Comparison of ENCODE assay signal across 36 cellular contexts in the genomic region with DNA sequence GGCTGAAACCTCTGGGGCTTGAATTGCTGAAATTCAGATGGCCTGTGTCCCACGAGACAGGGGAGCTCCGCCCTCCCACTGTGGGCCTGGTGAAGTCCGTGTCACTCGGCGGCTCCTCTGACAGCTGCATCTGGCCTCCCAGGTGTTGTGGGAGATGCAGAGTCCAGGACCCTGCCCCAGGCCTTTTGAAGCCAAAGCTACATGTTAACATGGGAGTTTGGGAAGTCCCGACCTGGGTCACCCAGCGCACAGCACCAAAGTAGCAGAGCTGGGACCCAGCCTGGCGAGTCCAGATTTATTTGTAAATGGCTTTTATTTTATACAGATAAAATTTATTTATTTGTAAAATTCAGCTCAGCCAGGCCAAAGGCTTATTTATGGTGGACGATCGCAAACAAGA. TPM values are rescaled to one million over a fixed set of nuclear protein-coding genes. Genes with fewer than 3 reads are reported as not detected.
"Had no signal": no experiment of that assay in that cellular context is flagged by ENCODE, and none has a peak within 500 bp of the region (broad histone marks: within the 10 kb centered on the region; RNA-seq: fewer than 3 reads in every experiment).

No MANE protein-coding gene starts in this region.

- H3K4me3 ChIP-seq: ascending aorta, cardiac muscle cell, SJSA1 had no signal

- H3K27me3 ChIP-seq: ascending aorta, cardiac muscle cell, SJSA1 had no signal

- ATAC-seq: activated CD8-positive, alpha-beta T cell treated with anti-CD3 and anti-CD28 coated beads for 36 hours; activated T-cell treated with anti-CD3 and anti-CD28 coated beads, Interleukin-2, amount 50 U/mL, for 72 hours; activated T-helper 17 cell treated with anti-CD3 and anti-CD28 coated beads, Interleukin-2, amount 50 U/mL, for 72 hours; PC-3 had no signal

- H3K4me3 Mint-ChIP-seq: activated CD4-positive, alpha-beta T cell treated with anti-CD3 and anti-CD28 coated beads, Interleukin-2, amount 10 ng/mL, durations not matched to agents 24 days and 14 days; activated CD8-positive, alpha-beta T cell treated with anti-CD3 and anti-CD28 coated beads for 36 hours; activated naive CD4-positive, alpha-beta T cell treated with anti-CD3 and anti-CD28 coated beads, Interleukin-2, amount 50 U/mL, for 24 hours; activated naive CD8-positive, alpha-beta T cell treated with anti-CD3 and anti-CD28 coated beads, Interleukin-2, amount 10 ng/mL, durations not matched to agents 7 days and 5 days; activated T-cell treated with anti-CD3 and anti-CD28 coated beads, Interleukin-2, amount 50 U/mL, for 72 hours; activated T-helper 17 cell treated with anti-CD3 and anti-CD28 coated beads, Interleukin-2, amount 50 U/mL, for 72 hours; central memory CD8-positive, alpha-beta T cell; T-helper 1 cell treated with Interleukin-12 subunit alpha and Interleukin-12 subunit beta and Interleukin-4 antibody, amounts not matched to agents 30 μg/mL and 1 μg/mL, for 36 hours; T-helper 2 cell treated with Interferon-gamma antibody and Interleukin-4, amounts not matched to agents 5 μg/mL and 100 μg/mL, for 36 hours had no signal

- DNase-seq: activated CD4-positive, alpha-beta T cell treated with anti-CD3 and anti-CD28 coated beads for 1 hour; activated CD4-positive, alpha-beta T cell treated with anti-CD3 and anti-CD28 coated beads, Interleukin-2, amount 10 ng/mL, durations not matched to agents 24 days and 14 days; activated CD4-positive, alpha-beta T cell treated with anti-CD3 and anti-CD28 coated beads, Interleukin-2, amount 50 U/mL, for 4 hours; activated CD4-positive, CD25-positive, alpha-beta regulatory T cell; activated CD8-positive, alpha-beta T cell treated with anti-CD3 and anti-CD28 coated beads for 36 hours; activated effector memory CD4-positive, alpha-beta T cell treated with anti-CD3 and anti-CD28 coated beads, Interleukin-2, amount 50 U/mL, for 16 hours; activated naive CD4-positive, alpha-beta T cell treated with Interleukin-2 at 50 U/mL for 16 hours; activated naive CD8-positive, alpha-beta T cell treated with anti-CD3 and anti-CD28 coated beads, Interleukin-2, amount 10 ng/mL, durations not matched to agents 7 days and 5 days; activated T-cell treated with anti-CD3 and anti-CD28 coated beads, Interleukin-2, amount 50 U/mL, for 1 hour; activated T-cell treated with anti-CD3 and anti-CD28 coated beads, Interleukin-2, amount 50 U/mL, for 72 hours; amygdala; Karpas-422; KBM-7; NCI-H1048; NCI-H146; NCI-H187; NCI-H2029 treated with DMSO at 0.1 percent for 48 hours; NCI-H2107; NCI-H2171; NCI-H510A; NCI-H526; NCI-H748 treated with DMSO at 0.1 percent for 48 hours; NK-92 treated with Interleukin-12 subunit alpha and Interleukin-12 subunit beta, amount 100 ng/mL, for 24 hours; PC-3; SHP77; SK-N-SH had no signal

- H3K27ac Mint-ChIP-seq: activated CD4-positive, alpha-beta T cell treated with anti-CD3 and anti-CD28 coated beads, Interleukin-2, amount 10 ng/mL, durations not matched to agents 24 days and 14 days; activated CD8-positive, alpha-beta T cell treated with anti-CD3 and anti-CD28 coated beads for 36 hours; activated naive CD4-positive, alpha-beta T cell treated with anti-CD3 and anti-CD28 coated beads, Interleukin-2, amount 50 U/mL, for 24 hours; activated naive CD8-positive, alpha-beta T cell treated with anti-CD3 and anti-CD28 coated beads, Interleukin-2, amount 10 ng/mL, durations not matched to agents 7 days and 5 days; activated T-cell treated with anti-CD3 and anti-CD28 coated beads, Interleukin-2, amount 50 U/mL, for 72 hours; activated T-helper 17 cell treated with anti-CD3 and anti-CD28 coated beads, Interleukin-2, amount 50 U/mL, for 72 hours; T-helper 1 cell treated with Interleukin-12 subunit alpha and Interleukin-12 subunit beta and Interleukin-4 antibody, amounts not matched to agents 30 μg/mL and 1 μg/mL, for 36 hours; T-helper 2 cell treated with Interferon-gamma antibody and Interleukin-4, amounts not matched to agents 5 μg/mL and 100 μg/mL, for 36 hours had no signal

- H3K9me3 ChIP-seq: ascending aorta, SJSA1, SK-N-SH had no signal

- H3K4me1 Mint-ChIP-seq: activated naive CD4-positive, alpha-beta T cell treated with anti-CD3 and anti-CD28 coated beads, Interleukin-2, amount 50 U/mL, for 24 hours; central memory CD8-positive, alpha-beta T cell had no signal

- H3K4me1 ChIP-seq: ascending aorta, SJSA1 had no signal

- H3K27ac ChIP-seq: ascending aorta, cardiac muscle cell, RWPE1, SJSA1 had no signal

- H3K36me3 ChIP-seq: cardiac muscle cell, SJSA1 had no signal

- H3K9me3 Mint-ChIP-seq: activated CD4-positive, alpha-beta T cell treated with anti-CD3 and anti-CD28 coated beads, Interleukin-2, amount 10 ng/mL, durations not matched to agents 24 days and 14 days; activated CD8-positive, alpha-beta T cell treated with anti-CD3 and anti-CD28 coated beads for 36 hours; activated naive CD4-positive, alpha-beta T cell treated with anti-CD3 and anti-CD28 coated beads, Interleukin-2, amount 50 U/mL, for 24 hours; activated naive CD8-positive, alpha-beta T cell treated with anti-CD3 and anti-CD28 coated beads, Interleukin-2, amount 10 ng/mL, durations not matched to agents 7 days and 5 days; activated T-cell treated with anti-CD3 and anti-CD28 coated beads, Interleukin-2, amount 50 U/mL, for 72 hours; activated T-helper 17 cell treated with anti-CD3 and anti-CD28 coated beads, Interleukin-2, amount 50 U/mL, for 72 hours; central memory CD8-positive, alpha-beta T cell; T-helper 1 cell treated with Interleukin-12 subunit alpha and Interleukin-12 subunit beta and Interleukin-4 antibody, amounts not matched to agents 30 μg/mL and 1 μg/mL, for 36 hours; T-helper 2 cell treated with Interferon-gamma antibody and Interleukin-4, amounts not matched to agents 5 μg/mL and 100 μg/mL, for 36 hours had no signal

- H3K27me3 Mint-ChIP-seq: activated CD4-positive, alpha-beta T cell treated with anti-CD3 and anti-CD28 coated beads, Interleukin-2, amount 10 ng/mL, durations not matched to agents 24 days and 14 days; activated CD8-positive, alpha-beta T cell treated with anti-CD3 and anti-CD28 coated beads for 36 hours; activated naive CD4-positive, alpha-beta T cell treated with anti-CD3 and anti-CD28 coated beads, Interleukin-2, amount 50 U/mL, for 24 hours; activated naive CD8-positive, alpha-beta T cell treated with anti-CD3 and anti-CD28 coated beads, Interleukin-2, amount 10 ng/mL, durations not matched to agents 7 days and 5 days; activated T-helper 17 cell treated with anti-CD3 and anti-CD28 coated beads, Interleukin-2, amount 50 U/mL, for 72 hours; central memory CD8-positive, alpha-beta T cell had no signal

RNA-seq across cellular contexts. Expression of gene RSPH1, which starts 46.6 kb away (rescaled TPM):
- total RNA-seq: activated CD4-positive, alpha-beta T cell treated with anti-CD3 and anti-CD28 coated beads, Interleukin-2, amount 10 ng/mL, durations not matched to agents 24 days and 14 days; activated CD8-positive, alpha-beta memory T cell treated with anti-CD3 and anti-CD28 coated beads for 36 hours; activated CD8-positive, alpha-beta T cell treated with anti-CD3 and anti-CD28 coated beads for 36 hours; activated naive CD8-positive, alpha-beta T cell treated with anti-CD3 and anti-CD28 coated beads, Interleukin-2, amount 10 ng/mL, durations not matched to agents 7 days and 5 days; ascending aorta; SJSA1 had no signal
